In genomic region chr2:27756544-27757498, GRCh38 we compare ENCODE assay signal across 16 cellular contexts. TPM values are rescaled to one million over a fixed set of nuclear protein-coding genes. Genes with fewer than 3 reads are reported as not detected.
DNase-seq lines count a peak whose midpoint lies in the region; ATAC-seq and TF ChIP-seq lines count a peak whose summit lies in the region.
"Had no signal": no experiment of that assay in that cellular context is flagged by ENCODE, and none has a peak within 500 bp of the region (broad histone marks: within the 10 kb centered on the region; RNA-seq: fewer than 3 reads in every experiment).

No MANE protein-coding gene starts in this region.

- no peak for ATAC-seq in activated CD8-positive, alpha-beta memory T cell treated with anti-CD3 and anti-CD28 coated beads, Interleukin-2, amount 10 ng/mL, durations not matched to agents 7 days and 5 days
- peak; percentile 5 to 80 for ATAC-seq in upper lobe of left lung (ENCODE audit: low FRiP score in 2 of 2)
- no peak for ATAC-seq in GM21360 (IDR thresholded peaks at IDR 0.05; ENCODE audit: unreplicated experiment)

- H3K27me3 Mint-ChIP-seq in activated CD8-positive, alpha-beta memory T cell treated with anti-CD3 and anti-CD28 coated beads, Interleukin-2, amount 10 ng/mL, durations not matched to agents 7 days and 5 days = no peaks in the 10 kb centered on the region

- H3K27me3 ChIP-seq in right atrium auricular region (no peaks in the 10 kb centered on the region), upper lobe of left lung (no peaks in the 10 kb centered on the region)
- H3K27me3 ChIP-seq: neutrophil, vagina had no signal

- H3K9me3 ChIP-seq in right atrium auricular region (no peaks in the 10 kb centered on the region), upper lobe of left lung (no peaks in the 10 kb centered on the region)
- H3K9me3 ChIP-seq: neutrophil, vagina had no signal

- H3K27ac ChIP-seq in right atrium auricular region (no peak overlapping the region), upper lobe of left lung (peak overlapping the region in 1 of 4 donors; percentile 51)
- H3K27ac ChIP-seq: neutrophil, SK-N-MC, vagina had no signal

- H3K4me1 ChIP-seq in right atrium auricular region = no peaks in the 10 kb centered on the region
- peaks cover 0 to 8% (median 0%) of the 10 kb centered on the region in 4 donors for H3K4me1 ChIP-seq in upper lobe of left lung
- H3K4me1 ChIP-seq: vagina had no signal

- H3K4me3 ChIP-seq in right atrium auricular region (no peak overlapping the region), upper lobe of left lung (no peak overlapping the region)
- H3K4me3 ChIP-seq: SK-N-MC, vagina had no signal

- TF ChIP-seq EP300 in upper lobe of left lung (IDR thresholded peaks at IDR 0.05) = no peak

- CTCF ChIA-PET in activated CD8-positive, alpha-beta memory T cell treated with anti-CD3 and anti-CD28 coated beads, Interleukin-2, amount 10 ng/mL, durations not matched to agents 7 days and 5 days (lab: Charles Lee) = no interaction called here

- 77 to 88% methylated on average over 8 of the region's 8 CpGs for WGBS in upper lobe of left lung, 2 donors

- H3K4me1 Mint-ChIP-seq in activated CD8-positive, alpha-beta memory T cell treated with anti-CD3 and anti-CD28 coated beads, Interleukin-2, amount 10 ng/mL, durations not matched to agents 7 days and 5 days = peaks cover 15% of the 10 kb centered on the region

- no peak overlapping the region for H3K4me3 Mint-ChIP-seq in activated CD8-positive, alpha-beta memory T cell treated with anti-CD3 and anti-CD28 coated beads, Interleukin-2, amount 10 ng/mL, durations not matched to agents 7 days and 5 days
- H3K4me3 Mint-ChIP-seq: activated T-cell treated with anti-CD3 and anti-CD28 coated beads, Interleukin-2, amount 50 U/mL, for 24 hours; endodermal cell had no signal

- peak; percentile 44 for DNase-seq in activated CD8-positive, alpha-beta memory T cell treated with anti-CD3 and anti-CD28 coated beads for 24 hours
- no peak for DNase-seq in activated CD8-positive, alpha-beta memory T cell treated with anti-CD3 and anti-CD28 coated beads, Interleukin-2, amount 10 ng/mL, durations not matched to agents 7 days and 5 days
- DNase-seq in UCSD-AML1 (lab: John Stamatoyannopoulos, UW; ENCODE audit: unreplicated experiment) (peak; percentile 64), right atrium auricular region (ENCODE audit: low spot score) (peak; percentile 70), upper lobe of left lung (peak in 1 of 2 donors; percentile 61), HK-2 (ENCODE audit: unreplicated experiment) (no peak)
- no peak for DNase-seq in activated naive CD4-positive, alpha-beta T cell treated with Interleukin-2 at 50 U/mL for 16 hours
- DNase-seq: activated CD4-positive, CD25-positive, alpha-beta regulatory T cell treated with anti-CD3 and anti-CD28 coated beads, Interleukin-2, amount 50 U/mL, for 72 hours; activated T-cell treated with anti-CD3 and anti-CD28 coated beads, Interleukin-2, amount 50 U/mL, for 24 hours; endodermal cell; NCI-H1092; NCI-H524 treated with DMSO at 0.1 percent for 48 hours had no signal

- H3K36me3 Mint-ChIP-seq in activated CD8-positive, alpha-beta memory T cell treated with anti-CD3 and anti-CD28 coated beads, Interleukin-2, amount 10 ng/mL, durations not matched to agents 7 days and 5 days = no peaks in the 10 kb centered on the region

- H3K36me3 ChIP-seq in right atrium auricular region (no peaks in the 10 kb centered on the region), upper lobe of left lung (no peaks in the 10 kb centered on the region)
- H3K36me3 ChIP-seq: neutrophil, vagina had no signal

- TF ChIP-seq POLR2A in upper lobe of left lung (IDR thresholded peaks at IDR 0.05) = peak in 1 of 4 donors; percentile 25

- H3K27ac Mint-ChIP-seq in activated CD8-positive, alpha-beta memory T cell treated with anti-CD3 and anti-CD28 coated beads, Interleukin-2, amount 10 ng/mL, durations not matched to agents 7 days and 5 days = no peak overlapping the region
- H3K27ac Mint-ChIP-seq: activated T-cell treated with anti-CD3 and anti-CD28 coated beads, Interleukin-2, amount 50 U/mL, for 24 hours; endodermal cell had no signal

- H3K9me3 Mint-ChIP-seq in activated CD8-positive, alpha-beta memory T cell treated with anti-CD3 and anti-CD28 coated beads, Interleukin-2, amount 10 ng/mL, durations not matched to agents 7 days and 5 days (ENCODE audit: low read depth) = no peaks in the 10 kb centered on the region
- H3K9me3 Mint-ChIP-seq: activated T-cell treated with anti-CD3 and anti-CD28 coated beads, Interleukin-2, amount 50 U/mL, for 24 hours; endodermal cell had no signal

- no peak for TF ChIP-seq CTCF in right atrium auricular region (IDR thresholded peaks at IDR 0.05)
- TF ChIP-seq CTCF in upper lobe of left lung (IDR thresholded peaks at IDR 0.05) = no peak

RNA-seq across cellular contexts. Expression of gene MRPL33, which starts 14.7 kb away (rescaled TPM):
- total RNA-seq in activated CD8-positive, alpha-beta memory T cell treated with anti-CD3 and anti-CD28 coated beads, Interleukin-2, amount 10 ng/mL, durations not matched to agents 7 days and 5 days = 10 to 100 TPM; 49.0 to 62.0 TPM
- total RNA-seq in right atrium auricular region (100 to 1,000 TPM; 270 to 370 TPM), upper lobe of left lung (100 to 1,000 TPM in 2 of 6 donors, 10 to 100 TPM in 4; 54.5 to 122 (median 72.4) TPM)

Comparison
In these comparisons a context has a peak if more than half of its experiments do, and no peak if none do; other contexts are left out.
1. DNase-seq: peak in activated CD8-positive, alpha-beta memory T cell treated with anti-CD3 and anti-CD28 coated beads for 24 hours (single experiment), UCSD-AML1 (single experiment) and right atrium auricular region (single experiment); none in activated CD8-positive, alpha-beta memory T cell treated with anti-CD3 and anti-CD28 coated beads, Interleukin-2, amount 10 ng/mL, durations not matched to agents 7 days and 5 days (single experiment), HK-2 (single experiment) and activated naive CD4-positive, alpha-beta T cell treated with Interleukin-2 at 50 U/mL for 16 hours (single experiment).
2. ATAC-seq: peak in upper lobe of left lung (2 of 2); none in activated CD8-positive, alpha-beta memory T cell treated with anti-CD3 and anti-CD28 coated beads, Interleukin-2, amount 10 ng/mL, durations not matched to agents 7 days and 5 days (single experiment) and GM21360 (single experiment).